ENCODE assay signal across 9 cellular contexts in genomic region chr11:64801591-64802369, GRCh38. TPM values are rescaled to one million over a fixed set of nuclear protein-coding genes. Genes with fewer than 3 reads are reported as not detected.
DNase-seq lines count a peak whose midpoint lies in the region; ATAC-seq, FAIRE-seq and TF ChIP-seq lines count a peak whose summit lies in the region.
"Had no signal": no experiment of that assay in that cellular context is flagged by ENCODE, and none has a peak within 500 bp of the region (broad histone marks: within the 10 kb centered on the region; RNA-seq: fewer than 3 reads in every experiment).

No MANE protein-coding gene starts in this region.

- H3K27me3 Mint-ChIP-seq in astrocyte (ENCODE audit: low read depth, unreplicated experiment), result no peaks in the 10 kb centered on the region
- no peaks in the 10 kb centered on the region for H3K27me3 Mint-ChIP-seq in mesothelial cell of epicardium (ENCODE audit: low read depth)

- H3K9me3 Mint-ChIP-seq in astrocyte (ENCODE audit: unreplicated experiment), result no peaks in the 10 kb centered on the region
- H3K9me3 Mint-ChIP-seq in mesothelial cell of epicardium, result no peaks in the 10 kb centered on the region

- peaks cover 10% of the 10 kb centered on the region for H4K20me1 ChIP-seq in astrocyte (ENCODE audit: insufficient read depth, low read length)

- no peak for FAIRE-seq in astrocyte (lab: Jason Lieb, UNC)
- FAIRE-seq: G401.6 had no signal

- H3K9ac ChIP-seq in astrocyte (ENCODE audit: low read length), result peak overlapping the region; percentile 68

- H3K27ac ChIP-seq in left ventricle myocardium inferior (replicated peaks) (peak overlapping the region; percentile 96), astrocyte (ENCODE audit: low read depth, low read length) (no peak overlapping the region)

- intact Hi-C loops in left ventricle myocardium inferior (cut with micrococcal nuclease), result no loop called here
- intact Hi-C loops in Right ventricle myocardium superior (cut with DNase I), result no loop called here

- peaks cover 27% of the 10 kb centered on the region for H3K36me3 ChIP-seq in left ventricle myocardium inferior
- peaks cover 2% of the 10 kb centered on the region for H3K36me3 ChIP-seq in astrocyte (ENCODE audit: insufficient read depth, low read length)

- peak overlapping the region; percentile 91 for H3K4me2 ChIP-seq in astrocyte (ENCODE audit: low read length)

- peak overlapping the region; percentile 75 for H3K4me3 ChIP-seq in left ventricle myocardium inferior
- peak overlapping the region; percentile 49 for H3K4me3 ChIP-seq in astrocyte (ENCODE audit: insufficient read depth, low read depth, low read length)

- no peak overlapping the region for H3K27ac Mint-ChIP-seq in astrocyte (ENCODE audit: unreplicated experiment)
- H3K27ac Mint-ChIP-seq in mesothelial cell of epicardium, result peak overlapping the region; percentile 47

- H3K79me2 ChIP-seq in astrocyte (ENCODE audit: insufficient read depth, low read length), result no peaks in the 10 kb centered on the region

- no peak for ATAC-seq in Right ventricle myocardium superior (ENCODE audit: poor library complexity)
- no peak for ATAC-seq in GM21526 (IDR thresholded peaks at IDR 0.05; ENCODE audit: low FRiP score, unreplicated experiment)

- TF ChIP-seq CTCF in left ventricle myocardium inferior (IDR thresholded peaks at IDR 0.05; ENCODE audit: borderline replicate concordance) (no peak), astrocyte (IDR thresholded peaks at IDR 0.05; ENCODE audit: insufficient read depth, low read depth, low read length) (no peak), mesothelial cell of epicardium (IDR thresholded peaks at IDR 0.05; ENCODE audit: unreplicated experiment) (no peak)

- no peak overlapping the region for H2AFZ ChIP-seq in astrocyte (ENCODE audit: low read depth, low read length)

- H3K4me1 Mint-ChIP-seq in astrocyte (ENCODE audit: low read depth, unreplicated experiment) (peaks cover 2% of the 10 kb centered on the region), mesothelial cell of epicardium (peaks cover 10% of the 10 kb centered on the region)

- H3K4me1 ChIP-seq in left ventricle myocardium inferior (peaks cover 42% of the 10 kb centered on the region), astrocyte (ENCODE audit: insufficient read depth, low read length) (peaks cover 9% of the 10 kb centered on the region)

- peak overlapping the region; percentile 66 for H3K4me3 Mint-ChIP-seq in astrocyte (ENCODE audit: unreplicated experiment)
- peak overlapping the region; percentile 65 for H3K4me3 Mint-ChIP-seq in mesothelial cell of epicardium

- no peaks in the 10 kb centered on the region for H3K27me3 ChIP-seq in left ventricle myocardium inferior (ENCODE audit: low read depth)
- H3K27me3 ChIP-seq in astrocyte (ENCODE audit: insufficient read depth, low read length), result no peaks in the 10 kb centered on the region

- no peak for DNase-seq in left ventricle myocardium inferior
- no peak for DNase-seq in Right ventricle myocardium superior
- no peak for DNase-seq in astrocyte (ENCODE audit: low read depth)
- DNase-seq in mesothelial cell of epicardium (ENCODE audit: low spot score in 2 of 2, unreplicated experiment in 2 of 2), result no peak
- DNase-seq in NCI-H2227 treated with DMSO at 0.1 percent for 48 hours (lab: John Stamatoyannopoulos, UW), result no peak
- no peak for DNase-seq in NCI-H69 (lab: John Stamatoyannopoulos, UW)
- no peak for DNase-seq in DMS 273 (lab: John Stamatoyannopoulos, UW; ENCODE audit: unreplicated experiment)

- H3K36me3 Mint-ChIP-seq in astrocyte (ENCODE audit: low read depth, unreplicated experiment) (peaks cover 7% of the 10 kb centered on the region), mesothelial cell of epicardium (peaks cover 10% of the 10 kb centered on the region)

- H3K9me3 ChIP-seq in left ventricle myocardium inferior (replicated peaks) (no peaks in the 10 kb centered on the region), astrocyte (ENCODE audit: insufficient read depth, low read depth, low read length) (no peaks in the 10 kb centered on the region)

RNA-seq across cellular contexts. Expression of gene MAP4K2, which starts 1.2 kb away (rescaled TPM):
- total RNA-seq in left ventricle myocardium inferior (7.5 TPM), Right ventricle myocardium superior (7.7 TPM), astrocyte (11.2 and 12.3 TPM in 2 replicates), mesothelial cell of epicardium (23.7 to 25.8 TPM (median 25.0 TPM) in 3 replicates)

RNA-seq across cellular contexts. Expression of gene MEN1, which starts 8.6 kb away (rescaled TPM):
- total RNA-seq in left ventricle myocardium inferior, result 8.7 TPM
- 8.6 TPM for total RNA-seq in Right ventricle myocardium superior
- 26.0 and 27.5 TPM in 2 replicates for total RNA-seq in astrocyte
- 44.5 to 45.4 TPM (median 44.9 TPM) in 3 replicates for total RNA-seq in mesothelial cell of epicardium

RNA-seq across cellular contexts. Expression of gene SF1, which starts 23.4 kb away (rescaled TPM):
- 188 TPM for total RNA-seq in left ventricle myocardium inferior
- 182 TPM for total RNA-seq in Right ventricle myocardium superior
- total RNA-seq in astrocyte, result 210 and 215 TPM in 2 replicates
- total RNA-seq in mesothelial cell of epicardium, result 529 to 536 TPM (median 533 TPM) in 3 replicates

RNA-seq across cellular contexts. Expression of gene PYGM, which starts 42.0 kb away (rescaled TPM):
- total RNA-seq in left ventricle myocardium inferior (89.5 TPM), Right ventricle myocardium superior (183 TPM), astrocyte (0.68 and 1.0 TPM in 2 replicates), mesothelial cell of epicardium (6.4 to 7.6 TPM (median 7.1 TPM) in 3 replicates)

RNA-seq across cellular contexts. Expression of gene CDC42BPG, which starts 42.7 kb away (rescaled TPM):
- total RNA-seq in left ventricle myocardium inferior, result 1.1 TPM
- 0.35 TPM for total RNA-seq in Right ventricle myocardium superior
- total RNA-seq in astrocyte, result 2.0 and 4.6 TPM in 2 replicates
- total RNA-seq in mesothelial cell of epicardium, result 24.6 to 30.1 TPM (median 25.0 TPM) in 3 replicates
